In genomic region chrX:29419774-29420553, GRCh38 we compare ENCODE assay signal across 18 cellular contexts.
DNase-seq lines count a peak whose midpoint lies in the region; ATAC-seq, FAIRE-seq and TF ChIP-seq lines count a peak whose summit lies in the region.
"Had no signal": no experiment of that assay in that cellular context is flagged by ENCODE, and none has a peak within 500 bp of the region (broad histone marks: within the 10 kb centered on the region; RNA-seq: fewer than 3 reads in every experiment).

No MANE protein-coding gene starts in this region.

- H3K4me3 ChIP-seq in astrocyte (ENCODE audit: insufficient read depth, low read depth, low read length): no peak overlapping the region
- H3K4me3 ChIP-seq: heart right ventricle, smooth muscle cell, thoracic aorta had no signal

- peak overlapping the region; percentile 8 for H3K4me2 ChIP-seq in astrocyte (ENCODE audit: low read length)
- H3K4me2 ChIP-seq: smooth muscle cell had no signal

- H4K20me1 ChIP-seq in astrocyte (ENCODE audit: insufficient read depth, low read length): no peaks in the 10 kb centered on the region

- no peak for TF ChIP-seq CTCF in astrocyte (IDR thresholded peaks at IDR 0.05; ENCODE audit: insufficient read depth, low read depth, low read length)
- TF ChIP-seq CTCF in nephron progenitor cell (IDR thresholded peaks at IDR 0.05): no peak

- no peaks in the 10 kb centered on the region for H3K27me3 ChIP-seq in astrocyte (ENCODE audit: insufficient read depth, low read length)
- H3K27me3 ChIP-seq: heart right ventricle had no signal

- H3K9me3 Mint-ChIP-seq in astrocyte (ENCODE audit: unreplicated experiment): no peaks in the 10 kb centered on the region
- peaks cover 2% of the 10 kb centered on the region for H3K9me3 Mint-ChIP-seq in nephron progenitor cell
- H3K9me3 Mint-ChIP-seq: activated CD4-positive, alpha-beta T cell treated with anti-CD3 and anti-CD28 coated beads, Interleukin-2, amount 10 ng/mL, durations not matched to agents 7 days and 5 days; brain; CD4-positive, alpha-beta T cell; HFFc6 had no signal

- peak; percentile 93 for DNase-seq in astrocyte (ENCODE audit: low read depth)
- DNase-seq in nephron progenitor cell: no peak
- DNase-seq in DMS53 (lab: John Stamatoyannopoulos, UW): no peak
- DNase-seq: activated CD4-positive, alpha-beta T cell treated with anti-CD3 and anti-CD28 coated beads, Interleukin-2, amount 10 ng/mL, durations not matched to agents 7 days and 5 days; CD4-positive, alpha-beta T cell; GF-D8; heart right ventricle; HFFc6; left ventricle myocardium superior; NCI-H2171 had no signal

- no peaks in the 10 kb centered on the region for H3K79me2 ChIP-seq in astrocyte (ENCODE audit: insufficient read depth, low read length)

- H3K36me3 Mint-ChIP-seq in astrocyte (ENCODE audit: low read depth, unreplicated experiment) (no peaks in the 10 kb centered on the region), nephron progenitor cell (ENCODE audit: low read depth) (no peaks in the 10 kb centered on the region)
- H3K36me3 Mint-ChIP-seq: brain had no signal

- no peak overlapping the region for H2AFZ ChIP-seq in astrocyte (ENCODE audit: low read depth, low read length)

- peak overlapping the region; percentile 50 for H3K27ac ChIP-seq in astrocyte (ENCODE audit: low read depth, low read length)
- H3K27ac ChIP-seq: heart right ventricle, thoracic aorta had no signal

- peaks cover 4% of the 10 kb centered on the region for H3K4me1 ChIP-seq in astrocyte (ENCODE audit: insufficient read depth, low read length)
- H3K4me1 ChIP-seq: heart right ventricle had no signal

- no peaks in the 10 kb centered on the region for H3K9me3 ChIP-seq in astrocyte (ENCODE audit: insufficient read depth, low read depth, low read length)
- H3K9me3 ChIP-seq: heart right ventricle, thoracic aorta had no signal

- H3K4me1 Mint-ChIP-seq in astrocyte (ENCODE audit: low read depth, unreplicated experiment): no peaks in the 10 kb centered on the region
- peaks cover 24% of the 10 kb centered on the region for H3K4me1 Mint-ChIP-seq in nephron progenitor cell
- H3K4me1 Mint-ChIP-seq: activated CD4-positive, alpha-beta T cell treated with anti-CD3 and anti-CD28 coated beads, Interleukin-2, amount 10 ng/mL, durations not matched to agents 7 days and 5 days; brain had no signal

- H3K9ac ChIP-seq in astrocyte (ENCODE audit: low read length): no peak overlapping the region

- no peaks in the 10 kb centered on the region for H3K36me3 ChIP-seq in astrocyte (ENCODE audit: insufficient read depth, low read length)
- H3K36me3 ChIP-seq: heart right ventricle, thoracic aorta had no signal

- FAIRE-seq in astrocyte (lab: Jason Lieb, UNC): peak; percentile 95
- FAIRE-seq: endometrium had no signal

- H3K4me3 Mint-ChIP-seq in astrocyte (ENCODE audit: unreplicated experiment) (no peak overlapping the region), nephron progenitor cell (no peak overlapping the region)
- H3K4me3 Mint-ChIP-seq: activated CD4-positive, alpha-beta T cell treated with anti-CD3 and anti-CD28 coated beads, Interleukin-2, amount 10 ng/mL, durations not matched to agents 7 days and 5 days; brain; CD4-positive, alpha-beta T cell; HFFc6 had no signal

- ATAC-seq in GM18907 (IDR thresholded peaks at IDR 0.05; ENCODE audit: unreplicated experiment) (peak; percentile 51), HG02870 (IDR thresholded peaks at IDR 0.05; ENCODE audit: unreplicated experiment) (peak; percentile 86), GM21515 (IDR thresholded peaks at IDR 0.05; ENCODE audit: unreplicated experiment) (no peak), GM21619 (IDR thresholded peaks at IDR 0.05; ENCODE audit: unreplicated experiment) (no peak)
- ATAC-seq: heart right ventricle, left ventricle myocardium superior had no signal

- H3K27me3 Mint-ChIP-seq in astrocyte (ENCODE audit: low read depth, unreplicated experiment): no peaks in the 10 kb centered on the region
- peaks cover 3% of the 10 kb centered on the region for H3K27me3 Mint-ChIP-seq in nephron progenitor cell (ENCODE audit: low read depth, poor library complexity)
- H3K27me3 Mint-ChIP-seq: activated CD4-positive, alpha-beta T cell treated with anti-CD3 and anti-CD28 coated beads, Interleukin-2, amount 10 ng/mL, durations not matched to agents 7 days and 5 days; brain; CD4-positive, alpha-beta T cell had no signal

- no peak overlapping the region for H3K27ac Mint-ChIP-seq in astrocyte (ENCODE audit: unreplicated experiment)
- peak overlapping the region; percentile 32 for H3K27ac Mint-ChIP-seq in nephron progenitor cell
- H3K27ac Mint-ChIP-seq: activated CD4-positive, alpha-beta T cell treated with anti-CD3 and anti-CD28 coated beads, Interleukin-2, amount 10 ng/mL, durations not matched to agents 7 days and 5 days; brain; CD4-positive, alpha-beta T cell; HFFc6 had no signal

Comparison
In these comparisons a context has a peak if more than half of its experiments do, and no peak if none do; other contexts are left out.
1. ATAC-seq: peak in GM18907 (single experiment) and HG02870 (single experiment); none in GM21515 (single experiment) and GM21619 (single experiment).